Comparison of ENCODE assay signal across 9 cellular contexts in genomic region chr1:223707270-223708000, GRCh38. TPM values are rescaled to one million over a fixed set of nuclear protein-coding genes. Genes with fewer than 3 reads are reported as not detected.
DNase-seq lines count a peak whose midpoint lies in the region; ATAC-seq and TF ChIP-seq lines count a peak whose summit lies in the region.
"Had no signal": no experiment of that assay in that cellular context is flagged by ENCODE, and none has a peak within 500 bp of the region (broad histone marks: within the 10 kb centered on the region; RNA-seq: fewer than 3 reads in every experiment).

No MANE protein-coding gene starts in this region.

- H3K27ac Mint-ChIP-seq in activated CD4-positive, alpha-beta T cell treated with anti-CD3 and anti-CD28 coated beads, Interleukin-2, amount 10 ng/mL, durations not matched to agents 24 days and 14 days = peak overlapping the region; percentile 17
- H3K27ac Mint-ChIP-seq in T-cell = no peak overlapping the region

- H3K4me3 Mint-ChIP-seq in activated CD4-positive, alpha-beta T cell treated with anti-CD3 and anti-CD28 coated beads, Interleukin-2, amount 10 ng/mL, durations not matched to agents 24 days and 14 days = no peak overlapping the region
- H3K4me3 Mint-ChIP-seq in T-cell = no peak overlapping the region

- H3K4me1 Mint-ChIP-seq in activated CD4-positive, alpha-beta T cell treated with anti-CD3 and anti-CD28 coated beads, Interleukin-2, amount 10 ng/mL, durations not matched to agents 24 days and 14 days = peaks cover 53% of the 10 kb centered on the region
- peaks cover 23 to 36% (median 27%) of the 10 kb centered on the region in 3 donors for H3K4me1 Mint-ChIP-seq in T-cell

- H3K9me3 Mint-ChIP-seq in activated CD4-positive, alpha-beta T cell treated with anti-CD3 and anti-CD28 coated beads, Interleukin-2, amount 10 ng/mL, durations not matched to agents 24 days and 14 days = no peaks in the 10 kb centered on the region
- no peaks in the 10 kb centered on the region for H3K9me3 Mint-ChIP-seq in T-cell

- no peaks in the 10 kb centered on the region for H3K36me3 Mint-ChIP-seq in activated CD4-positive, alpha-beta T cell treated with anti-CD3 and anti-CD28 coated beads, Interleukin-2, amount 10 ng/mL, durations not matched to agents 24 days and 14 days (ENCODE audit: low read depth)
- no peaks in the 10 kb centered on the region for H3K36me3 Mint-ChIP-seq in T-cell

- CTCF ChIA-PET in RWPE1 (lab: Yijun Ruan, JAX) (interaction anchor here (0.6 to 1.3 kb wide), 5 partner anchors 9 to 132 kb away, joined by 3 to 5 read pairs (median 4); no protein-coding TSS in a partner anchor), T-cell (lab: Charles Lee) (interaction anchor here (1.4 to 1.9 kb wide), 2 partner anchors 42 kb away, joined by 5 read pairs; no protein-coding TSS in a partner anchor)

- no peak for TF ChIP-seq CTCF in RWPE1 (conservative IDR thresholded peaks at IDR 0.05; ENCODE audit: low read depth)

- peaks cover 10% of the 10 kb centered on the region for H3K27me3 Mint-ChIP-seq in activated CD4-positive, alpha-beta T cell treated with anti-CD3 and anti-CD28 coated beads, Interleukin-2, amount 10 ng/mL, durations not matched to agents 24 days and 14 days
- no peaks in the 10 kb centered on the region for H3K27me3 Mint-ChIP-seq in T-cell

- intact Hi-C loops in activated CD4-positive, alpha-beta T cell treated with anti-CD3 and anti-CD28 coated beads, Interleukin-2, amount 10 ng/mL, durations not matched to agents 24 days and 14 days (cut with micrococcal nuclease) = loop anchor here (10.0 kb wide), 2 partner anchors 477 to 727 kb away; partner anchors contain the start of genes DEGS1 and WDR26
- intact Hi-C loops in sciatic nerve (cut with DNase I) = no loop called here

- POLR2A ChIA-PET in RWPE1 (lab: Yijun Ruan, JAX; ENCODE audit: low non-redundant PET) (interaction anchor here (0.5 to 0.7 kb wide), 2 partner anchors 24 to 574 kb away, joined by 3 to 9 read pairs; no protein-coding TSS in a partner anchor), T-cell (lab: Charles Lee) (no interaction called here)

- peak overlapping the region; percentile 94 for H3K27ac ChIP-seq in RWPE1

- ATAC-seq in sciatic nerve (peak; percentile 94), HG03469 (IDR thresholded peaks at IDR 0.05; ENCODE audit: unreplicated experiment) (no peak), HG02981 (IDR thresholded peaks at IDR 0.05; ENCODE audit: unreplicated experiment) (no peak), T-cell (replicated peaks in 1 of 4) (no peak)

- DNase-seq in activated CD4-positive, alpha-beta T cell treated with anti-CD3 and anti-CD28 coated beads, Interleukin-2, amount 10 ng/mL, durations not matched to agents 24 days and 14 days = no peak
- DNase-seq in activated CD4-positive, alpha-beta T cell treated with anti-CD3 and anti-CD28 coated beads, Interleukin-2, amount 50 U/mL, for 4 hours = no peak
- DNase-seq in RWPE1 (ENCODE audit: low spot score) = peak; percentile 88
- DNase-seq in fibroblast of the conjunctiva (ENCODE audit: low read depth) = peak; percentile 95
- DNase-seq in sciatic nerve (ENCODE audit: low spot score) = no peak
- no peak for DNase-seq in T-cell
- DNase-seq: DND-41 had no signal

RNA-seq across cellular contexts. Expression of gene CAPN2, which starts 4.9 kb away (rescaled TPM):
- 69.6 and 73.1 TPM in 2 replicates for total RNA-seq in activated CD4-positive, alpha-beta T cell treated with anti-CD3 and anti-CD28 coated beads, Interleukin-2, amount 10 ng/mL, durations not matched to agents 24 days and 14 days
- total RNA-seq in sciatic nerve = 186 TPM
- total RNA-seq in T-cell = 100 to 1,000 TPM; 146 to 206 (median 169) TPM

RNA-seq across cellular contexts. Expression of gene CAPN8, which starts 41.9 kb away (rescaled TPM):
- not detected in 2 replicates for total RNA-seq in activated CD4-positive, alpha-beta T cell treated with anti-CD3 and anti-CD28 coated beads, Interleukin-2, amount 10 ng/mL, durations not matched to agents 24 days and 14 days
- total RNA-seq in sciatic nerve (not detected), T-cell (under 1 TPM; 0.38 to 0.99 (median 0.56) TPM)

Comparison
In these comparisons a context has a peak if more than half of its experiments do, and no peak if none do; other contexts are left out.
1. DNase-seq: peak in RWPE1 (single experiment) and fibroblast of the conjunctiva (single experiment); none in activated CD4-positive, alpha-beta T cell treated with anti-CD3 and anti-CD28 coated beads, Interleukin-2, amount 10 ng/mL, durations not matched to agents 24 days and 14 days (single experiment), activated CD4-positive, alpha-beta T cell treated with anti-CD3 and anti-CD28 coated beads, Interleukin-2, amount 50 U/mL, for 4 hours (0 of 2), sciatic nerve (single experiment) and T-cell (0 of 34).